In the genomic region with DNA sequence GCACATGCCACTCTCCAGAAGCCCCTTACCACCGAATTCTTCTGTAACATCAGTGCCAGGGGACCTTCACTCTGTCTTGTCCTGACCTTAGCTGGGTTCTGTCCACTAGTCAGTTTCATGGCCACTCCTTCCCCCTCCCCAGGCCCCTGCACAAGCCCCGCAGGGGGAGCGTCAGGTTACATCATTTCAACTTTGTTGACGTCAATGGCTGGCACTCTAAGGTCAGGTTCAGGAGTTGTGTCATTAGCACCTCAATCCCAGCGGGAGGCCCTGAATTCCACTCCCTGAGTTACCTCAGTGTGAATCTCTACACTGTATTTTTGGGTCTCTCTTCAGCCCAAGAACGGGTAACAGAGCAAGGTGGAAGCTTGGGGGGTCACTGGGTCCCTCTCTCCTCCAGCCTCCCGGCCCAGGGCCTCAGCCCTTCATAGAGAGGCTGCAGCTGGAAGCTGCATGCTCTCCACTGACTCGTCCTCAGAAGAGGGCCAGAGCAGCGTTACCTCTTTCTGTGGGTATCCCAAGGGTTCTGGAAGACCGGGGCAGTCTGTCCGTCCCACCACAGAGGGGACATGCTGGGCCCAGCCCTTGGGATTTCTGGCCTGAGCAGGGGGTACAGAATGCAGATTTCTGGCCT, we compare ENCODE assay signal across 25 cellular contexts. TPM values are rescaled to one million over a fixed set of nuclear protein-coding genes. Genes with fewer than 3 reads are reported as not detected.
A peak's percentile ranks its signal among the peaks of the same experiment; 100 is the strongest.
DNase-seq lines count a peak whose midpoint lies in the region; ATAC-seq and TF ChIP-seq lines count a peak whose summit lies in the region.
"Had no signal": no experiment of that assay in that cellular context is flagged by ENCODE, and none has a peak within 500 bp of the region (broad histone marks: within the 10 kb centered on the region; RNA-seq: fewer than 3 reads in every experiment).

No MANE protein-coding gene starts in this region.

- no peak overlapping the region for H2AK5ac ChIP-seq in mesendoderm (ENCODE audit: low read length)

- no peak overlapping the region for H2AFZ ChIP-seq in hepatocyte

- H4K8ac ChIP-seq in mesendoderm (ENCODE audit: low read depth, low read length), result no peak overlapping the region

- no peak for TF ChIP-seq POLR2A in esophagus squamous epithelium (IDR thresholded peaks at IDR 0.05)

- 76% methylated on average over 11 of the region's 11 CpGs for WGBS in hepatocyte (ENCODE audit: low lambda C conversion rate, missing lambda C conversion rate)
- WGBS in mesendoderm (ENCODE audit: extremely low coverage, insufficient coverage, low lambda C conversion rate), result no CpG with 5 or more reads among the region's 11 CpGs
- WGBS in esophagus squamous epithelium, 2 donors, result 80 to 85% methylated on average over 7 to 8 of the region's 11 CpGs

- peak overlapping the region; percentile 65 for H3K27ac ChIP-seq in hepatocyte
- H3K27ac ChIP-seq in mesendoderm (ENCODE audit: low read depth, low read length), result no peak overlapping the region
- H3K27ac ChIP-seq in esophagus squamous epithelium, result no peak overlapping the region
- H3K27ac ChIP-seq: BLaER1, HL-60 had no signal

- H3K79me2 ChIP-seq in hepatocyte, result peaks cover 59% of the 10 kb centered on the region
- H3K79me2 ChIP-seq in mesendoderm (ENCODE audit: control insufficient read depth, insufficient read depth, low read length), result no peaks in the 10 kb centered on the region

- no peak overlapping the region for H2BK5ac ChIP-seq in mesendoderm (ENCODE audit: low read length)

- H3K23ac ChIP-seq in mesendoderm (ENCODE audit: low read length), result no peak overlapping the region

- no peak overlapping the region for H4K5ac ChIP-seq in mesendoderm (ENCODE audit: low read length)

- H3K4me1 Mint-ChIP-seq in chondrocyte (ENCODE audit: low read depth), result peaks cover 30% of the 10 kb centered on the region
- H3K4me1 Mint-ChIP-seq: CD14-positive monocyte; CD4-positive, alpha-beta memory T cell had no signal

- ATAC-seq in Right ventricle myocardium superior (ENCODE audit: poor library complexity) (no peak), left cardiac atrium (no peak)
- ATAC-seq: GM12878 had no signal

- peaks cover 38% of the 10 kb centered on the region for H3K4me1 ChIP-seq in hepatocyte (ENCODE audit: insufficient read depth)
- H3K4me1 ChIP-seq in mesendoderm (ENCODE audit: control insufficient read depth, low read depth, low read length), result no peaks in the 10 kb centered on the region
- H3K4me1 ChIP-seq in esophagus squamous epithelium, result no peaks in the 10 kb centered on the region
- H3K4me1 ChIP-seq: HAP-1 had no signal

- H3K9ac ChIP-seq in mesendoderm (ENCODE audit: low read length), result no peak overlapping the region
- H3K9ac ChIP-seq: BLaER1 had no signal

- H3K4me2 ChIP-seq in hepatocyte (no peak overlapping the region), mesendoderm (ENCODE audit: low read length) (no peak overlapping the region)
- H3K4me2 ChIP-seq: BLaER1 had no signal

- no peak overlapping the region for H3K4me3 Mint-ChIP-seq in chondrocyte (ENCODE audit: unreplicated experiment)
- H3K4me3 Mint-ChIP-seq: CD14-positive monocyte; CD4-positive, alpha-beta memory T cell had no signal

- H3K36me3 ChIP-seq in hepatocyte (replicated peaks; ENCODE audit: insufficient read depth, low read depth), result no peaks in the 10 kb centered on the region
- H3K36me3 ChIP-seq in mesendoderm (ENCODE audit: control insufficient read depth, insufficient read depth, low read length), result no peaks in the 10 kb centered on the region
- no peaks in the 10 kb centered on the region for H3K36me3 ChIP-seq in esophagus squamous epithelium
- H3K36me3 ChIP-seq: BLaER1, HAP-1 had no signal

- H3K4ac ChIP-seq in mesendoderm (ENCODE audit: low read depth, low read length), result no peak overlapping the region

- no peaks in the 10 kb centered on the region for H3K9me2 ChIP-seq in hepatocyte (replicated peaks; ENCODE audit: insufficient read depth)

- no peak overlapping the region for H2BK15ac ChIP-seq in mesendoderm (replicated peaks; ENCODE audit: low read depth)

- H3K4me3 ChIP-seq in hepatocyte (no peak overlapping the region), mesendoderm (ENCODE audit: low read length) (no peak overlapping the region), esophagus squamous epithelium (no peak overlapping the region)
- H3K4me3 ChIP-seq: BLaER1, GM12878, HAP-1 had no signal

- intact Hi-C loops in Right ventricle myocardium superior (cut with DNase I) (no loop called here), left cardiac atrium (cut with DNase I) (no loop called here), esophagus squamous epithelium (cut with DNase I) (no loop called here)

- no peak overlapping the region for H3K56ac ChIP-seq in mesendoderm (ENCODE audit: low read length)

- no peaks in the 10 kb centered on the region for H3K36me3 Mint-ChIP-seq in chondrocyte (ENCODE audit: low read depth)
- H3K36me3 Mint-ChIP-seq: CD14-positive monocyte; CD4-positive, alpha-beta memory T cell had no signal

- H3K9me3 Mint-ChIP-seq in chondrocyte (ENCODE audit: low read depth), result no peaks in the 10 kb centered on the region
- H3K9me3 Mint-ChIP-seq: CD14-positive monocyte; CD4-positive, alpha-beta memory T cell had no signal

- H3K27me3 ChIP-seq in hepatocyte (no peaks in the 10 kb centered on the region), mesendoderm (ENCODE audit: insufficient read depth, low read length, poor library complexity) (no peaks in the 10 kb centered on the region), esophagus squamous epithelium (peaks cover 0 to 52% (median 0%) of the 10 kb centered on the region in 4 donors)
- H3K27me3 ChIP-seq: BLaER1 had no signal

- peak; percentile 4 for DNase-seq in Right ventricle myocardium superior
- DNase-seq in left cardiac atrium, result no peak
- peak; percentile 56 for DNase-seq in chondrocyte (ENCODE audit: low spot score)
- no peak for DNase-seq in hepatocyte (ENCODE audit: low spot score)
- peak; percentile 62 for DNase-seq in mesendoderm
- DNase-seq in esophagus squamous epithelium (lab: John Stamatoyannopoulos, UW), result no peak
- no peak for DNase-seq in NCI-H345 treated with DMSO at 0.1 percent for 48 hours (lab: John Stamatoyannopoulos, UW; ENCODE audit: unreplicated experiment)
- DNase-seq in SIG-M5 (lab: John Stamatoyannopoulos, UW), result no peak
- DNase-seq: 8988T; CD4-positive, alpha-beta memory T cell; DMS 273 treated with DMSO at 0.1 percent for 48 hours; DMS53; DND-41; EL; IMR-90 had no signal

- H3K9me3 ChIP-seq in hepatocyte (ENCODE audit: low read depth) (no peaks in the 10 kb centered on the region), esophagus squamous epithelium (no peaks in the 10 kb centered on the region)
- H3K9me3 ChIP-seq: BLaER1, HAP-1 had no signal

- H3K18ac ChIP-seq in mesendoderm (ENCODE audit: low read length), result no peak overlapping the region

- H4K20me1 ChIP-seq in hepatocyte (ENCODE audit: insufficient read depth, poor library complexity, severe bottlenecking), result peaks cover 14% of the 10 kb centered on the region
- H4K20me1 ChIP-seq: BLaER1 had no signal

- TF ChIP-seq CTCF in chondrocyte (IDR thresholded peaks at IDR 0.05) (no peak), hepatocyte (IDR thresholded peaks at IDR 0.05; ENCODE audit: poor library complexity) (no peak), esophagus squamous epithelium (IDR thresholded peaks at IDR 0.05) (no peak)

- H3K79me1 ChIP-seq in mesendoderm (ENCODE audit: low read length), result no peaks in the 10 kb centered on the region

- no peak overlapping the region for H2BK120ac ChIP-seq in mesendoderm (ENCODE audit: low read depth, low read length)

- H3K27me3 Mint-ChIP-seq in chondrocyte (ENCODE audit: low read depth), result peaks cover 27% of the 10 kb centered on the region

- H3K27ac Mint-ChIP-seq in chondrocyte (ENCODE audit: unreplicated experiment), result no peak overlapping the region
- H3K27ac Mint-ChIP-seq: CD14-positive monocyte; CD4-positive, alpha-beta memory T cell had no signal

RNA-seq across cellular contexts. Expression of gene USH1C, which starts 10.3 kb away (rescaled TPM):
- 0.78 TPM for total RNA-seq in Right ventricle myocardium superior
- under 1 TPM in 1 of 2 donors, not detected in 1; 0.88 TPM for total RNA-seq in left cardiac atrium
- total RNA-seq in chondrocyte, result 0.72 to 0.92 TPM in 2 of 3 replicates, not detected in the other
- total RNA-seq in hepatocyte, result 58.8 and 60.6 TPM in 2 replicates
- polyA plus RNA-seq in hepatocyte, result 54.0 and 54.3 TPM in 2 replicates
- polyA plus RNA-seq in mesendoderm (2013, experiment 1 of 2), result 0.11 TPM
- 0.15 TPM for polyA plus RNA-seq in mesendoderm (2013, experiment 2 of 2)
- total RNA-seq in esophagus squamous epithelium, result not detected
- total RNA-seq: A673; CD4-positive, alpha-beta memory T cell; G401; GM12878; H4; HT1080; IMR-90 had no signal
- polyA plus RNA-seq: AG04450; CD14-positive monocyte; CD4-positive, alpha-beta memory T cell; GM12878; IMR-90 had no signal

RNA-seq across cellular contexts. Expression of gene OTOG, which starts 13.2 kb away (rescaled TPM):
- total RNA-seq in Right ventricle myocardium superior (not detected), left cardiac atrium (not detected), chondrocyte (0.08 to 0.82 TPM in 2 of 3 replicates, not detected in the other), hepatocyte (0.16 and 0.27 TPM in 2 replicates), esophagus squamous epithelium (not detected)
- 0.06 and 2.0 TPM in 2 replicates for polyA plus RNA-seq in hepatocyte
- 0.08 TPM for polyA plus RNA-seq in mesendoderm (2013, experiment 1 of 2)
- polyA plus RNA-seq in mesendoderm (2013, experiment 2 of 2), result 0.13 TPM
- total RNA-seq: A673; CD4-positive, alpha-beta memory T cell; G401; GM12878; H4; HT1080; IMR-90 had no signal
- polyA plus RNA-seq: AG04450; CD14-positive monocyte; CD4-positive, alpha-beta memory T cell; GM12878; IMR-90 had no signal

RNA-seq across cellular contexts. Expression of gene ABCC8, which starts 57.3 kb away (rescaled TPM):
- total RNA-seq in Right ventricle myocardium superior, result 0.91 TPM
- 1 to 10 TPM in 1 of 2 donors, under 1 TPM in 1; 0.99 to 1.9 TPM for total RNA-seq in left cardiac atrium
- not detected in 3 replicates for total RNA-seq in chondrocyte
- total RNA-seq in hepatocyte, result 0.88 and 2.2 TPM in 2 replicates
- polyA plus RNA-seq in hepatocyte, result 0.89 TPM in 1 of 2 replicates, not detected in the other
- polyA plus RNA-seq in mesendoderm (2013, experiment 1 of 2), result 0.07 TPM
- polyA plus RNA-seq in mesendoderm (2013, experiment 2 of 2), result 0.18 TPM
- total RNA-seq in esophagus squamous epithelium, result under 1 TPM in 1 of 4 donors, not detected in 3; under 0.01 TPM
- total RNA-seq: A673; CD4-positive, alpha-beta memory T cell; GM12878; H4; HT1080; IMR-90 had no signal
- polyA plus RNA-seq: AG04450; CD14-positive monocyte; CD4-positive, alpha-beta memory T cell; GM12878; IMR-90 had no signal

Comparison
In these comparisons a context has a peak if more than half of its experiments do, and no peak if none do; other contexts are left out.
1. DNase-seq: peak in Right ventricle myocardium superior (single experiment), chondrocyte (single experiment) and mesendoderm (single experiment); none in left cardiac atrium (single experiment), hepatocyte (single experiment), esophagus squamous epithelium (single experiment), NCI-H345 treated with DMSO at 0.1 percent for 48 hours (single experiment) and SIG-M5 (single experiment).
2. RNA of gene USH1C, which starts 10.3 kb away (total RNA-seq): 58.8 to 60.6 TPM in hepatocyte; 0.88 TPM in left cardiac atrium, 0.78 TPM in Right ventricle myocardium superior (single experiment), 0.72 to 0.92 TPM in chondrocyte and not detected in esophagus squamous epithelium; every median in the first group is over 10 times any median in the second.